In genomic region chr7:132666076-132666775, GRCh38 we compare ENCODE assay signal across 13 cellular contexts.
DNase-seq lines count a peak whose midpoint lies in the region; ATAC-seq and TF ChIP-seq lines count a peak whose summit lies in the region.
"Had no signal": no experiment of that assay in that cellular context is flagged by ENCODE, and none has a peak within 500 bp of the region (broad histone marks: within the 10 kb centered on the region; RNA-seq: fewer than 3 reads in every experiment).

No MANE protein-coding gene starts in this region.

- whole genome bisulfite sequencing in heart right ventricle, 2 donors = 65 to 80% methylated on average over 3 of the region's 3 CpGs

- CTCF ChIA-PET in activated CD4-positive, alpha-beta memory T cell treated with anti-CD3 and anti-CD28 coated beads for 36 hours (lab: Charles Lee) = interaction anchor here (1.0 to 2.9 kb wide), 4 partner anchors 8 to 86 kb away, joined by 3 to 8 read pairs (median 4); no protein-coding TSS in a partner anchor

- peak overlapping the region in 1 of 10 donors; percentile 11 for H3K27ac ChIP-seq in heart right ventricle
- H3K27ac ChIP-seq: brain microvascular endothelial cell, foreskin keratinocyte had no signal

- peaks cover 0 to 11% (median 0%) of the 10 kb centered on the region in 9 donors for H3K4me1 ChIP-seq in heart right ventricle
- H3K4me1 ChIP-seq: foreskin keratinocyte had no signal

- ATAC-seq in GM21825 (IDR thresholded peaks at IDR 0.05; ENCODE audit: unreplicated experiment) (peak; percentile 57), heart right ventricle (no peak), GM19035 (IDR thresholded peaks at IDR 0.05; ENCODE audit: unreplicated experiment) (no peak)
- ATAC-seq: foreskin keratinocyte, WTC11 had no signal

- H3K27me3 Mint-ChIP-seq in activated CD4-positive, alpha-beta memory T cell treated with anti-CD3 and anti-CD28 coated beads for 36 hours = no peaks in the 10 kb centered on the region

- TF ChIP-seq CTCF in AG10803 (conservative IDR thresholded peaks at IDR 0.05; ENCODE audit: low read length) (no peak), foreskin fibroblast (IDR thresholded peaks at IDR 0.05; ENCODE audit: low read depth, low read length) (no peak), heart right ventricle (IDR thresholded peaks at IDR 0.05) (no peak)

- H3K4me1 Mint-ChIP-seq in activated CD4-positive, alpha-beta memory T cell treated with anti-CD3 and anti-CD28 coated beads for 36 hours (ENCODE audit: low read depth) = peaks cover 12% of the 10 kb centered on the region
- H3K4me1 Mint-ChIP-seq: WTC11 had no signal

- no peaks in the 10 kb centered on the region for H3K36me3 ChIP-seq in heart right ventricle
- H3K36me3 ChIP-seq: brain microvascular endothelial cell had no signal

- H3K4me3 ChIP-seq in AG10803 (ENCODE audit: low read length) = no peak overlapping the region; the same call in 1 of the 2 replicates
- H3K4me3 ChIP-seq in foreskin fibroblast (ENCODE audit: low read depth in 1 of 2, low read length in 2 of 2) = no peak overlapping the region
- H3K4me3 ChIP-seq in heart right ventricle = no peak overlapping the region

- no peaks in the 10 kb centered on the region for H3K9me3 Mint-ChIP-seq in activated CD4-positive, alpha-beta memory T cell treated with anti-CD3 and anti-CD28 coated beads for 36 hours

- intact Hi-C loops in activated CD4-positive, alpha-beta memory T cell treated with anti-CD3 and anti-CD28 coated beads for 36 hours (cut with micrococcal nuclease) = loop anchor here (1.0 kb wide), 1 partner anchor 11 kb away; no protein-coding TSS in a partner anchor
- intact Hi-C loops in heart right ventricle (cut with DNase I) = no loop called here

- no peaks in the 10 kb centered on the region for H3K27me3 ChIP-seq in heart right ventricle
- H3K27me3 ChIP-seq: brain microvascular endothelial cell had no signal

- H3K36me3 Mint-ChIP-seq in activated CD4-positive, alpha-beta memory T cell treated with anti-CD3 and anti-CD28 coated beads for 36 hours = no peaks in the 10 kb centered on the region
- H3K36me3 Mint-ChIP-seq: WTC11 had no signal

- POLR2A ChIA-PET in activated CD4-positive, alpha-beta memory T cell treated with anti-CD3 and anti-CD28 coated beads for 36 hours (lab: Charles Lee) = interaction anchor here (1.0 to 1.6 kb wide), 2 partner anchors 9 to 11 kb away, joined by 3 to 6 read pairs; no protein-coding TSS in a partner anchor

- DNase-seq in AG10803 (ENCODE audit: low read depth) (peak; percentile 16), foreskin fibroblast (peak; percentile 16 to 19), heart right ventricle (no peak), superior temporal gyrus (ENCODE audit: extremely low spot score) (no peak), nucleus accumbens (lab: John Stamatoyannopoulos, UW) (no peak)
- DNase-seq in activated CD4-positive, alpha-beta memory T cell treated with anti-CD3 and anti-CD28 coated beads for 36 hours = peak; percentile 30
- DNase-seq: brain microvascular endothelial cell; NCI-H1048; stimulated activated naive CD4-positive, alpha-beta T cell treated with Interleukin-2 at 50 U/mL for 16 hours had no signal

- H3K4me3 Mint-ChIP-seq in activated CD4-positive, alpha-beta memory T cell treated with anti-CD3 and anti-CD28 coated beads for 36 hours = no peak overlapping the region
- H3K4me3 Mint-ChIP-seq: WTC11 had no signal

- peak overlapping the region; percentile 3 for H3K27ac Mint-ChIP-seq in activated CD4-positive, alpha-beta memory T cell treated with anti-CD3 and anti-CD28 coated beads for 36 hours
- H3K27ac Mint-ChIP-seq: WTC11 had no signal

- H3K9me3 ChIP-seq in heart right ventricle = no peaks in the 10 kb centered on the region

Comparison
In these comparisons a context has a peak if more than half of its experiments do, and no peak if none do; other contexts are left out.
1. DNase-seq: peak in AG10803 (single experiment), activated CD4-positive, alpha-beta memory T cell treated with anti-CD3 and anti-CD28 coated beads for 36 hours (single experiment) and foreskin fibroblast (2 of 2); none in heart right ventricle (0 of 2), superior temporal gyrus (single experiment) and nucleus accumbens (0 of 56).